14 cellular contexts compared by ENCODE assay signal in the genomic region with DNA sequence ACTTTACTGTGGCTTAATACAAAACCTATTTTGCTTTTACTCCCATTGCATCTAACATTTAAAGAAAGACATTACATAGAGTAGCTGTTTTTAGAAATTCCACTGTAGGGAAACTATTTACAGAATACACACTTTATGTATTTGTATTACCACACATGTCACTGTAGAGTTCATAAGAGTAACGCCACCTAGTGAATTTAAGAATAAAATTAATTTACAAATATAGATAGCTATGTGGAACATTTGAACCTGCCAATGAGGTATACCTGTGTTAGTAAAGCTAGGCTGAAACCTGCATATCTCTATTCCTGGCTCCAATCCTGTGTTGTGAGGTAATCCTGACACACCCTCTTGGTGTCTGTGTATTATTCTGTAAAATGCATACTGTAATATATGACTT.
DNase-seq lines count a peak whose midpoint lies in the region; ATAC-seq, FAIRE-seq and TF ChIP-seq lines count a peak whose summit lies in the region.
"Had no signal": no experiment of that assay in that cellular context is flagged by ENCODE, and none has a peak within 500 bp of the region (broad histone marks: within the 10 kb centered on the region; RNA-seq: fewer than 3 reads in every experiment).

No MANE protein-coding gene starts in this region.

- H3K27ac ChIP-seq in astrocyte (ENCODE audit: low read depth, low read length), result peak overlapping the region; percentile 81
- H3K27ac ChIP-seq in CD8-positive, alpha-beta T cell (ENCODE audit: low read depth, low read length), result no peak overlapping the region
- no peak overlapping the region for H3K27ac ChIP-seq in sigmoid colon
- H3K27ac ChIP-seq: adrenal gland had no signal

- H3K27me3 Mint-ChIP-seq in activated CD4-positive, alpha-beta T cell treated with anti-CD3 and anti-CD28 coated beads, Interleukin-2, amount 10 ng/mL, durations not matched to agents 7 days and 5 days, result no peaks in the 10 kb centered on the region
- H3K27me3 Mint-ChIP-seq in astrocyte (ENCODE audit: low read depth, unreplicated experiment) (no peaks in the 10 kb centered on the region), nephron (ENCODE audit: low read depth) (no peaks in the 10 kb centered on the region)
- H3K27me3 Mint-ChIP-seq in CD8-positive, alpha-beta T cell (ENCODE audit: low read depth), result peaks cover 43% of the 10 kb centered on the region

- no peaks in the 10 kb centered on the region for H3K9me2 ChIP-seq in Loucy (replicated peaks; ENCODE audit: low read depth, low read length)

- no peak for TF ChIP-seq EP300 in sigmoid colon (IDR thresholded peaks at IDR 0.05)

- H3K4me2 ChIP-seq in Loucy (ENCODE audit: low read depth, low read length, poor library complexity, severe bottlenecking), result no peak overlapping the region
- H3K4me2 ChIP-seq in astrocyte (ENCODE audit: low read length), result peak overlapping the region; percentile 89

- no peaks in the 10 kb centered on the region for H3F3A ChIP-seq in Loucy (ENCODE audit: low read depth)

- H3K9me3 ChIP-seq in Loucy (ENCODE audit: insufficient read depth, low read depth, low read length) (no peaks in the 10 kb centered on the region), astrocyte (ENCODE audit: insufficient read depth, low read depth, low read length) (no peaks in the 10 kb centered on the region), sigmoid colon (no peaks in the 10 kb centered on the region)
- no peaks in the 10 kb centered on the region for H3K9me3 ChIP-seq in CD8-positive, alpha-beta T cell (ENCODE audit: low read length)
- H3K9me3 ChIP-seq: adrenal gland had no signal

- H3K79me2 ChIP-seq in Loucy (ENCODE audit: insufficient read depth, low read length) (no peaks in the 10 kb centered on the region), astrocyte (ENCODE audit: insufficient read depth, low read length) (peaks cover 4% of the 10 kb centered on the region)

- peak; percentile 66 for TF ChIP-seq CTCF in Loucy (conservative IDR thresholded peaks at IDR 0.05; ENCODE audit: low read length)
- no peak for TF ChIP-seq CTCF in astrocyte (IDR thresholded peaks at IDR 0.05; ENCODE audit: insufficient read depth, low read depth, low read length)
- TF ChIP-seq CTCF in nephron (IDR thresholded peaks at IDR 0.05; ENCODE audit: unreplicated experiment in 3 of 3), result no peak
- no peak for TF ChIP-seq CTCF in CD8-positive, alpha-beta T cell (IDR thresholded peaks at IDR 0.05)
- no peak for TF ChIP-seq CTCF in sigmoid colon (IDR thresholded peaks at IDR 0.05)

- H3K36me3 Mint-ChIP-seq in activated CD4-positive, alpha-beta T cell treated with anti-CD3 and anti-CD28 coated beads, Interleukin-2, amount 10 ng/mL, durations not matched to agents 7 days and 5 days (ENCODE audit: low read depth), result peaks cover 2% of the 10 kb centered on the region
- no peaks in the 10 kb centered on the region for H3K36me3 Mint-ChIP-seq in astrocyte (ENCODE audit: low read depth, unreplicated experiment)
- H3K36me3 Mint-ChIP-seq in nephron (ENCODE audit: low read depth), result no peaks in the 10 kb centered on the region
- no peaks in the 10 kb centered on the region for H3K36me3 Mint-ChIP-seq in CD8-positive, alpha-beta T cell
- H3K36me3 Mint-ChIP-seq: stimulated activated naive B cell treated with anti-CD40 and anti-IgM and Interleukin-4, amounts not matched to agents 10 μg/mL and 1 μg/mL and 100 μg/mL, for 72 hours had no signal

- intact Hi-C loops in CD8-positive, alpha-beta T cell (cut with DNase I, micrococcal nuclease), result no loop called here
- intact Hi-C loops in sigmoid colon (cut with DNase I), result no loop called here

- H3K36me3 ChIP-seq in Loucy (ENCODE audit: insufficient read depth, low read length) (no peaks in the 10 kb centered on the region), astrocyte (ENCODE audit: insufficient read depth, low read length) (no peaks in the 10 kb centered on the region), sigmoid colon (no peaks in the 10 kb centered on the region)
- H3K36me3 ChIP-seq in CD8-positive, alpha-beta T cell (ENCODE audit: insufficient read depth, low read length), result no peaks in the 10 kb centered on the region
- H3K36me3 ChIP-seq: adrenal gland had no signal

- no peak for TF ChIP-seq POLR2A in sigmoid colon (IDR thresholded peaks at IDR 0.05)

- H4K20me1 ChIP-seq in Loucy (ENCODE audit: insufficient read depth, low read length, poor library complexity, severe bottlenecking) (no peaks in the 10 kb centered on the region), astrocyte (ENCODE audit: insufficient read depth, low read length) (no peaks in the 10 kb centered on the region)

- no peaks in the 10 kb centered on the region for H3K9me3 Mint-ChIP-seq in activated CD4-positive, alpha-beta T cell treated with anti-CD3 and anti-CD28 coated beads, Interleukin-2, amount 10 ng/mL, durations not matched to agents 7 days and 5 days
- no peaks in the 10 kb centered on the region for H3K9me3 Mint-ChIP-seq in astrocyte (ENCODE audit: unreplicated experiment)
- H3K9me3 Mint-ChIP-seq in nephron, result no peaks in the 10 kb centered on the region
- H3K9me3 Mint-ChIP-seq in CD8-positive, alpha-beta T cell, result no peaks in the 10 kb centered on the region
- H3K9me3 Mint-ChIP-seq: naive thymus-derived CD4-positive, alpha-beta T cell; stimulated activated naive B cell treated with anti-CD40 and anti-IgM and Interleukin-4, amounts not matched to agents 10 μg/mL and 1 μg/mL and 100 μg/mL, for 72 hours had no signal

- H3K9ac ChIP-seq in Loucy (ENCODE audit: low read depth, low read length, poor library complexity, severe bottlenecking) (no peak overlapping the region), astrocyte (ENCODE audit: low read length) (peak overlapping the region; percentile 83)

- H2AFZ ChIP-seq in Loucy (ENCODE audit: low read length) (no peak overlapping the region), astrocyte (ENCODE audit: low read depth, low read length) (no peak overlapping the region)

- no peak for DNase-seq in activated CD4-positive, alpha-beta T cell treated with anti-CD3 and anti-CD28 coated beads, Interleukin-2, amount 10 ng/mL, durations not matched to agents 7 days and 5 days
- no peak for DNase-seq in activated CD4-positive, alpha-beta T cell treated with anti-CD3 and anti-CD28 coated beads for 48 hours
- DNase-seq in astrocyte (ENCODE audit: low read depth) (no peak), sigmoid colon (no peak), iPS-NIHi7 (ENCODE audit: extremely low spot score) (no peak)
- no peak for DNase-seq in CD8-positive, alpha-beta T cell
- DNase-seq: activated CD4-positive, alpha-beta T cell treated with anti-CD3 and anti-CD28 coated beads for 36 hours; adrenal gland; IMR-90; naive thymus-derived CD4-positive, alpha-beta T cell; NCI-H345; stimulated activated naive B cell treated with anti-CD40 and anti-IgM and Interleukin-4, amounts not matched to agents 10 μg/mL and 1 μg/mL and 100 μg/mL, for 72 hours had no signal

- H3K4me1 ChIP-seq in Loucy (ENCODE audit: insufficient read depth, low read length, poor library complexity, severe bottlenecking) (peaks cover 14% of the 10 kb centered on the region), astrocyte (ENCODE audit: insufficient read depth, low read length) (peaks cover 10% of the 10 kb centered on the region), sigmoid colon (peaks cover 0 to 15% (median 6%) of the 10 kb centered on the region in 4 donors)
- peaks cover 11% of the 10 kb centered on the region for H3K4me1 ChIP-seq in CD8-positive, alpha-beta T cell (ENCODE audit: insufficient read depth, low read length)

- peaks cover 47% of the 10 kb centered on the region for H3K4me1 Mint-ChIP-seq in activated CD4-positive, alpha-beta T cell treated with anti-CD3 and anti-CD28 coated beads, Interleukin-2, amount 10 ng/mL, durations not matched to agents 7 days and 5 days
- H3K4me1 Mint-ChIP-seq in astrocyte (ENCODE audit: low read depth, unreplicated experiment) (peaks cover 21% of the 10 kb centered on the region), nephron (peaks cover 23% of the 10 kb centered on the region)
- H3K4me1 Mint-ChIP-seq in CD8-positive, alpha-beta T cell (ENCODE audit: low read depth), result peaks cover 23% of the 10 kb centered on the region

- H3K4me3 Mint-ChIP-seq in activated CD4-positive, alpha-beta T cell treated with anti-CD3 and anti-CD28 coated beads, Interleukin-2, amount 10 ng/mL, durations not matched to agents 7 days and 5 days, result peak overlapping the region; percentile 50
- H3K4me3 Mint-ChIP-seq in astrocyte (ENCODE audit: unreplicated experiment) (peak overlapping the region; percentile 55), nephron (peak overlapping the region; percentile 31 to 76 (median 48))
- H3K4me3 Mint-ChIP-seq in CD8-positive, alpha-beta T cell, result no peak overlapping the region
- H3K4me3 Mint-ChIP-seq: activated CD4-positive, alpha-beta T cell treated with anti-CD3 and anti-CD28 coated beads for 36 hours; stimulated activated naive B cell treated with anti-CD40 and anti-IgM and Interleukin-4, amounts not matched to agents 10 μg/mL and 1 μg/mL and 100 μg/mL, for 72 hours had no signal

- WGBS in sigmoid colon, 2 donors, result 6 to 23% methylated on average over 1 of the region's 1 CpG

- FAIRE-seq in astrocyte (lab: Jason Lieb, UNC), result no peak

- H3K27me3 ChIP-seq in Loucy (ENCODE audit: insufficient read depth, low read length, poor library complexity, severe bottlenecking) (no peaks in the 10 kb centered on the region), astrocyte (ENCODE audit: insufficient read depth, low read length) (no peaks in the 10 kb centered on the region), sigmoid colon (no peaks in the 10 kb centered on the region)
- H3K27me3 ChIP-seq in CD8-positive, alpha-beta T cell (ENCODE audit: insufficient read depth, low read length), result no peaks in the 10 kb centered on the region
- H3K27me3 ChIP-seq: adrenal gland had no signal

- POLR2A ChIA-PET in activated CD4-positive, alpha-beta T cell treated with anti-CD3 and anti-CD28 coated beads, Interleukin-2, amount 10 ng/mL, durations not matched to agents 7 days and 5 days (lab: Charles Lee), result interaction anchor here (1.7 kb wide), 1 partner anchor 10 kb away, joined by 8 read pairs; no protein-coding TSS in a partner anchor
- POLR2A ChIA-PET in CD8-positive, alpha-beta T cell (lab: Charles Lee), result no interaction called here

- H3K27ac Mint-ChIP-seq in activated CD4-positive, alpha-beta T cell treated with anti-CD3 and anti-CD28 coated beads, Interleukin-2, amount 10 ng/mL, durations not matched to agents 7 days and 5 days, result no peak overlapping the region
- peak overlapping the region; percentile 6 for H3K27ac Mint-ChIP-seq in astrocyte (ENCODE audit: unreplicated experiment)
- H3K27ac Mint-ChIP-seq in nephron, result peak overlapping the region; percentile 65 to 79 (median 75)
- H3K27ac Mint-ChIP-seq in CD8-positive, alpha-beta T cell, result no peak overlapping the region
- H3K27ac Mint-ChIP-seq: activated CD4-positive, alpha-beta T cell treated with anti-CD3 and anti-CD28 coated beads for 36 hours; stimulated activated naive B cell treated with anti-CD40 and anti-IgM and Interleukin-4, amounts not matched to agents 10 μg/mL and 1 μg/mL and 100 μg/mL, for 72 hours had no signal

- ATAC-seq in CD8-positive, alpha-beta T cell, result no peak
- ATAC-seq: activated CD4-positive, alpha-beta T cell treated with anti-CD3 and anti-CD28 coated beads for 36 hours; naive thymus-derived CD4-positive, alpha-beta T cell; stimulated activated naive B cell treated with anti-CD40 and anti-IgM and Interleukin-4, amounts not matched to agents 10 μg/mL and 1 μg/mL and 100 μg/mL, for 72 hours had no signal

- CTCF ChIA-PET in activated CD4-positive, alpha-beta T cell treated with anti-CD3 and anti-CD28 coated beads, Interleukin-2, amount 10 ng/mL, durations not matched to agents 7 days and 5 days (lab: Charles Lee), result interaction anchor here (3.7 to 4.9 kb wide), 3 partner anchors 9 to 15 kb away, joined by 26 to 31 read pairs (median 29); no protein-coding TSS in a partner anchor
- CTCF ChIA-PET in CD8-positive, alpha-beta T cell (lab: Charles Lee), result interaction anchor here (3.8 kb wide), 1 partner anchor 16 kb away, joined by 19 read pairs; no protein-coding TSS in a partner anchor

- H3K4me3 ChIP-seq in Loucy (ENCODE audit: low read length, poor library complexity, severe bottlenecking), result no peak overlapping the region
- no peak overlapping the region for H3K4me3 ChIP-seq in astrocyte (ENCODE audit: insufficient read depth, low read depth, low read length)
- no peak overlapping the region for H3K4me3 ChIP-seq in CD8-positive, alpha-beta T cell (ENCODE audit: low read depth, low read length)
- H3K4me3 ChIP-seq in sigmoid colon, result no peak overlapping the region
- H3K4me3 ChIP-seq: adrenal gland had no signal

Comparison
In these comparisons a context has a peak if more than half of its experiments do, and no peak if none do; other contexts are left out.
1. H3K27ac Mint-ChIP-seq: peak in astrocyte (single experiment) and nephron (3 of 3); none in activated CD4-positive, alpha-beta T cell treated with anti-CD3 and anti-CD28 coated beads, Interleukin-2, amount 10 ng/mL, durations not matched to agents 7 days and 5 days (single experiment) and CD8-positive, alpha-beta T cell (single experiment).